In genomic region chr14:50347521-50347920, GRCh38 we compare ENCODE assay signal across 11 cellular contexts. TPM values are rescaled to one million over a fixed set of nuclear protein-coding genes. Genes with fewer than 3 reads are reported as not detected.
DNase-seq lines count a peak whose midpoint lies in the region; ATAC-seq, FAIRE-seq and TF ChIP-seq lines count a peak whose summit lies in the region.
"Had no signal": no experiment of that assay in that cellular context is flagged by ENCODE, and none has a peak within 500 bp of the region (broad histone marks: within the 10 kb centered on the region; RNA-seq: fewer than 3 reads in every experiment).

No MANE protein-coding gene starts in this region.

- H3K9me3 Mint-ChIP-seq in Calu3 (ENCODE audit: low read depth, unreplicated experiment): no peaks in the 10 kb centered on the region

- H4K20me1 ChIP-seq in endothelial cell of umbilical vein (replicated peaks; ENCODE audit: control insufficient read depth, extremely low read depth, insufficient read depth, low read length): no peaks in the 10 kb centered on the region

- H3K4me1 ChIP-seq in Panc1 (ENCODE audit: control insufficient read depth, insufficient read depth, low read length): peaks cover 3% of the 10 kb centered on the region
- peaks cover 38% of the 10 kb centered on the region for H3K4me1 ChIP-seq in endothelial cell of umbilical vein (ENCODE audit: control insufficient read depth, extremely low read depth, insufficient read depth, low read length)
- H3K4me1 ChIP-seq in rectal smooth muscle tissue (ENCODE audit: control insufficient read depth, insufficient read depth, low read length): peaks cover 29% of the 10 kb centered on the region

- no peak for TF ChIP-seq POLR2A in endothelial cell of umbilical vein (IDR thresholded peaks at IDR 0.05; ENCODE audit: low read depth, low read length)

- dilution Hi-C loops in endothelial cell of umbilical vein (cut with MboI; ENCODE audit: extremely low pct_ligation_motif_present, low sequenced_read_pairs): no loop called here

- no peak overlapping the region for H3K4me3 Mint-ChIP-seq in Calu3 (ENCODE audit: low read depth, unreplicated experiment)

- in situ Hi-C loops in Panc1 (cut with HindIII; ENCODE audit: low pct_unique_long_range_greater_than_20kb, low sequenced_read_pairs): no loop called here

- BruUV-seq in Calu3 (replicated peaks; lab: Mats Ljungman, UMichigan) (no TSS peak), Panc1 (replicated peaks; lab: Mats Ljungman, UMichigan) (no TSS peak), endothelial cell of umbilical vein (replicated peaks; lab: Mats Ljungman, UMichigan) (no TSS peak)

- DNase-seq in Calu3 (no peak), Panc1 (ENCODE audit: low read depth, low spot score) (no peak), endothelial cell of umbilical vein (ENCODE audit: low read depth, low spot score) (peak; percentile 43), GF-D8 (lab: John Stamatoyannopoulos, UW) (no peak), NCI-H1092 (lab: John Stamatoyannopoulos, UW) (no peak)
- DNase-seq: activated gamma-delta T cell, kidney, NCI-H774 had no signal

- no peaks in the 10 kb centered on the region for H3K9me3 ChIP-seq in Panc1 (ENCODE audit: control insufficient read depth, insufficient read depth, low read depth, low read length)
- no peaks in the 10 kb centered on the region for H3K9me3 ChIP-seq in endothelial cell of umbilical vein (replicated peaks; ENCODE audit: control insufficient read depth, insufficient read depth, low read length)

- H3K27me3 ChIP-seq in Panc1 (ENCODE audit: control insufficient read depth, insufficient read depth, low read length) (no peaks in the 10 kb centered on the region), endothelial cell of umbilical vein (ENCODE audit: control insufficient read depth in 2 of 2, insufficient read depth in 2 of 2, low read length in 2 of 2) (no peaks in the 10 kb centered on the region), rectal smooth muscle tissue (ENCODE audit: control insufficient read depth, insufficient read depth, low read length) (no peaks in the 10 kb centered on the region)

- CTCF ChIA-PET in Calu3 (lab: Charles Lee) (interaction anchor here (1.0 kb wide), 1 partner anchor 18 kb away, joined by 5 read pairs; no protein-coding TSS in a partner anchor), Panc1 (lab: Charles Lee) (interaction anchor here (0.6 kb wide), 1 partner anchor 235 kb away, joined by 6 read pairs; no protein-coding TSS in a partner anchor), endothelial cell of umbilical vein (lab: Charles Lee) (interaction anchor here (1.4 to 1.7 kb wide), 2 partner anchors 11 to 26 kb away, joined by 4 to 6 read pairs; no protein-coding TSS in a partner anchor)

- H3K27ac ChIP-seq in Panc1 (ENCODE audit: low read length): peak overlapping the region; percentile 51; the same call in 1 of the 2 replicates
- H3K27ac ChIP-seq in endothelial cell of umbilical vein (ENCODE audit: insufficient read depth, low read depth, low read length): no peak overlapping the region
- peak overlapping the region; percentile 39 for H3K27ac ChIP-seq in rectal smooth muscle tissue (ENCODE audit: low read depth, low read length)

- no peaks in the 10 kb centered on the region for H3K36me3 Mint-ChIP-seq in Calu3 (ENCODE audit: insufficient read depth, unreplicated experiment)

- H3K4me2 ChIP-seq in endothelial cell of umbilical vein (ENCODE audit: insufficient read depth, low read length): peak overlapping the region; percentile 12

- H3K4me1 Mint-ChIP-seq in Calu3 (ENCODE audit: low read depth, unreplicated experiment): peaks cover 14% of the 10 kb centered on the region

- H2AFZ ChIP-seq in endothelial cell of umbilical vein (ENCODE audit: low read depth, low read length): peak overlapping the region; percentile 70

- no peak for ATAC-seq in Panc1
- ATAC-seq in HG03354 (IDR thresholded peaks at IDR 0.05; ENCODE audit: poor library complexity, severe bottlenecking, unreplicated experiment): no peak
- no peak for ATAC-seq in HG02763 (IDR thresholded peaks at IDR 0.05; ENCODE audit: unreplicated experiment)

- H3K9ac ChIP-seq in endothelial cell of umbilical vein (replicated peaks; ENCODE audit: extremely low read depth, insufficient read depth, low read length): no peak overlapping the region
- H3K9ac ChIP-seq in rectal smooth muscle tissue (ENCODE audit: low read length): no peak overlapping the region

- H3K36me3 ChIP-seq in Panc1 (ENCODE audit: control insufficient read depth, insufficient read depth, low read length) (no peaks in the 10 kb centered on the region), endothelial cell of umbilical vein (ENCODE audit: control insufficient read depth in 2 of 2, extremely low read depth in 1 of 2, insufficient read depth in 2 of 2, low read length in 2 of 2) (no peaks in the 10 kb centered on the region), rectal smooth muscle tissue (ENCODE audit: control insufficient read depth, insufficient read depth, low read length) (no peaks in the 10 kb centered on the region)

- POLR2A ChIA-PET in Panc1 (lab: Charles Lee): no interaction called here
- POLR2A ChIA-PET in endothelial cell of umbilical vein (lab: Charles Lee): no interaction called here

- peak; percentile 46 for FAIRE-seq in endothelial cell of umbilical vein (lab: Jason Lieb, UNC)
- FAIRE-seq: kidney had no signal

- H3K27ac Mint-ChIP-seq in Calu3 (ENCODE audit: unreplicated experiment): peak overlapping the region; percentile 12

- TF ChIP-seq CTCF in Calu3 (IDR thresholded peaks at IDR 0.05; ENCODE audit: unreplicated experiment) (no peak), Panc1 (IDR thresholded peaks at IDR 0.05) (no peak), endothelial cell of umbilical vein (IDR thresholded peaks at IDR 0.05; ENCODE audit: extremely low read depth in 1 of 2, insufficient read depth in 1 of 2, low read depth in 1 of 2, low read length in 2 of 2) (no peak)

- no peaks in the 10 kb centered on the region for H3K79me2 ChIP-seq in endothelial cell of umbilical vein (ENCODE audit: control insufficient read depth, insufficient read depth, low read length)

- H3K27me3 Mint-ChIP-seq in Calu3 (ENCODE audit: unreplicated experiment): no peaks in the 10 kb centered on the region

- no peaks in the 10 kb centered on the region for H3K9me1 ChIP-seq in endothelial cell of umbilical vein (replicated peaks; ENCODE audit: control insufficient read depth, extremely low read depth, insufficient read depth, low read length)

- H3K4me3 ChIP-seq in Panc1 (ENCODE audit: low read depth in 2 of 2, low read length in 2 of 2) (no peak overlapping the region), endothelial cell of umbilical vein (replicated peaks in 1 of 3; ENCODE audit: insufficient read depth in 1 of 3, low read depth in 1 of 3, low read length in 3 of 3) (no peak overlapping the region), rectal smooth muscle tissue (ENCODE audit: low read length) (no peak overlapping the region)

- intact Hi-C loops in Calu3 (cut with micrococcal nuclease; ENCODE audit: unreplicated experiment): no loop called here
- intact Hi-C loops in Panc1 (cut with micrococcal nuclease; ENCODE audit: unreplicated experiment): no loop called here
- intact Hi-C loops in endothelial cell of umbilical vein (cut with micrococcal nuclease): no loop called here

TF ChIP-seq in endothelial cell of umbilical vein, 7 proteins besides CTCF, POLR2A, EP300 and RAD21 (continues in another document):
- TF ChIP-seq GATA2 (IDR thresholded peaks at IDR 0.05; ENCODE audit: insufficient read depth, insufficient read length, low read depth, low read length) (no peak), EZH2 (IDR thresholded peaks at IDR 0.05; ENCODE audit: borderline replicate concordance, low read depth, low read length, severe bottlenecking) (no peak), FOS (IDR thresholded peaks at IDR 0.05; ENCODE audit: borderline replicate concordance, insufficient read depth, low read length) (no peak)

RNA-seq across cellular contexts. Expression of gene DMAC2L, which starts 35.4 kb away (rescaled TPM):
- total RNA-seq in Calu3 (2022) (21.2 and 22.1 TPM in 2 replicates), Panc1 (2021; ENCODE audit: unreplicated experiment) (14.0 TPM), endothelial cell of umbilical vein (7.9 and 13.9 TPM in 2 replicates)
- polyA plus RNA-seq in Panc1 (2012; ENCODE audit: insufficient read length): 8.8 TPM
- polyA plus RNA-seq in endothelial cell of umbilical vein: 16.1 and 19.2 TPM in 2 replicates
- 15.7 and 15.9 TPM in 2 replicates for polyA plus RNA-seq in endothelial cell of umbilical vein (2011; cell fraction: cytosol; rRNA removed)
- polyA plus RNA-seq in endothelial cell of umbilical vein (2011; cell fraction: nucleus; rRNA removed): 11.9 and 15.9 TPM in 2 replicates
- 9.0 and 9.6 TPM in 2 replicates for polyA plus RNA-seq in endothelial cell of umbilical vein (2012)
- 8.3 and 15.5 TPM in 2 replicates for polyA minus RNA-seq in endothelial cell of umbilical vein
- 6.1 TPM for polyA minus RNA-seq in endothelial cell of umbilical vein (2011; cell fraction: cytosol; rRNA and poly(A)+ RNA removed)
- 10.9 and 17.3 TPM in 2 replicates for polyA minus RNA-seq in endothelial cell of umbilical vein (2011; cell fraction: nucleus; rRNA and poly(A)+ RNA removed)

RNA-seq across cellular contexts. Expression of gene L2HGDH, which starts 35.5 kb away (rescaled TPM):
- 13.9 and 15.8 TPM in 2 replicates for total RNA-seq in Calu3 (2022)
- total RNA-seq in Panc1 (2021; ENCODE audit: unreplicated experiment): 15.0 TPM
- 7.6 TPM for polyA plus RNA-seq in Panc1 (2012; ENCODE audit: insufficient read length)
- total RNA-seq in endothelial cell of umbilical vein: 5.3 and 5.4 TPM in 2 replicates
- 2.1 and 2.5 TPM in 2 replicates for polyA plus RNA-seq in endothelial cell of umbilical vein
- polyA plus RNA-seq in endothelial cell of umbilical vein (2011; cell fraction: cytosol; rRNA removed): 2.5 TPM in 2 replicates
- 2.1 and 2.6 TPM in 2 replicates for polyA plus RNA-seq in endothelial cell of umbilical vein (2011; cell fraction: nucleus; rRNA removed)
- 3.6 and 4.0 TPM in 2 replicates for polyA plus RNA-seq in endothelial cell of umbilical vein (2012)
- polyA minus RNA-seq in endothelial cell of umbilical vein: 2.1 and 2.4 TPM in 2 replicates
- 11.7 TPM for polyA minus RNA-seq in endothelial cell of umbilical vein (2011; cell fraction: cytosol; rRNA and poly(A)+ RNA removed)
- polyA minus RNA-seq in endothelial cell of umbilical vein (2011; cell fraction: nucleus; rRNA and poly(A)+ RNA removed): 4.0 and 4.7 TPM in 2 replicates

RNA-seq across cellular contexts. Expression of gene CDKL1, which starts 49.2 kb away (rescaled TPM):
- total RNA-seq in Calu3 (2022): 3.0 and 3.7 TPM in 2 replicates
- 5.8 TPM for total RNA-seq in Panc1 (2021; ENCODE audit: unreplicated experiment)
- 2.3 TPM for polyA plus RNA-seq in Panc1 (2012; ENCODE audit: insufficient read length)
- total RNA-seq in endothelial cell of umbilical vein: 9.7 and 14.2 TPM in 2 replicates
- polyA plus RNA-seq in endothelial cell of umbilical vein: 1.6 and 2.6 TPM in 2 replicates
- 2.0 and 2.9 TPM in 2 replicates for polyA plus RNA-seq in endothelial cell of umbilical vein (2011; cell fraction: cytosol; rRNA removed)
- 3.6 and 3.8 TPM in 2 replicates for polyA plus RNA-seq in endothelial cell of umbilical vein (2011; cell fraction: nucleus; rRNA removed)
- 4.2 and 9.2 TPM in 2 replicates for polyA plus RNA-seq in endothelial cell of umbilical vein (2012)
- 4.1 and 15.8 TPM in 2 replicates for polyA minus RNA-seq in endothelial cell of umbilical vein
- 4.8 TPM for polyA minus RNA-seq in endothelial cell of umbilical vein (2011; cell fraction: cytosol; rRNA and poly(A)+ RNA removed)
- 8.3 and 19.3 TPM in 2 replicates for polyA minus RNA-seq in endothelial cell of umbilical vein (2011; cell fraction: nucleus; rRNA and poly(A)+ RNA removed)
